ENCODE assay signal across 20 cellular contexts in the genomic region with DNA sequence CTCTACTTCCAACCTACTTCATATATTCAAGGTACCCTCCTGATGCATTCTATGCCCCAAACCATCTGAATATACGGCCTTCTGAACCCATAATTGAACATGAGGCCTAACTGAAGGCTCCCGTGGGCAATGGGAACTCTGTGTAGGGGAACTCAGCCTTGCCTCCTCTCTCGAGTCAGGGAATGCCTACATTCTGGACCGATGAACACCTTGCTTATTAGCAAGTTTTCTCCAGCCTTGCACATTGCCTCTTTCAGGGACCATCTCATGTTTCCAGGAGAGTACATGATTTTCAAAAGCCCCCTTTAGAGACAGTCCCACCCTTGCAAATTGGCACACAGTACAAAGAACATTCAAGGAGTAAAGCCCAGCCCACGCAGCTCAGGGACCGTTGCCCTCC. TPM values are rescaled to one million over a fixed set of nuclear protein-coding genes. Genes with fewer than 3 reads are reported as not detected.
DNase-seq lines count a peak whose midpoint lies in the region; ATAC-seq, FAIRE-seq and TF ChIP-seq lines count a peak whose summit lies in the region.
"Had no signal": no experiment of that assay in that cellular context is flagged by ENCODE, and none has a peak within 500 bp of the region (broad histone marks: within the 10 kb centered on the region; RNA-seq: fewer than 3 reads in every experiment).

No MANE protein-coding gene starts in this region.

- peaks cover 10 to 55% (median 35%) of the 10 kb centered on the region in 5 experiments for H3K9me3 Mint-ChIP-seq in brain
- peaks cover 9% of the 10 kb centered on the region for H3K9me3 Mint-ChIP-seq in activated CD4-positive, alpha-beta memory T cell treated with anti-CD3 and anti-CD28 coated beads, Interleukin-2, amount 10 ng/mL, durations not matched to agents 7 days and 5 days

- TF ChIP-seq EP300 in A549 (IDR thresholded peaks at IDR 0.05) (no peak), stomach (IDR thresholded peaks at IDR 0.05) (no peak)

- FAIRE-seq in A549 (lab: Jason Lieb, UNC), result no peak
- FAIRE-seq: G401.6, GM19239, H1 had no signal

- H3K27ac ChIP-seq in A549, result peak overlapping the region; percentile 14 to 16; a peak in 2 of 6 replicates
- H3K27ac ChIP-seq in layer of hippocampus (ENCODE audit: low read depth, low read length), result peak overlapping the region; percentile 13
- peak overlapping the region in 4 of 5 donors; percentile 15 to 72 (median 63) for H3K27ac ChIP-seq in stomach

- H3K4me3 Mint-ChIP-seq in brain, result no peak overlapping the region
- no peak overlapping the region for H3K4me3 Mint-ChIP-seq in activated CD4-positive, alpha-beta memory T cell treated with anti-CD3 and anti-CD28 coated beads, Interleukin-2, amount 10 ng/mL, durations not matched to agents 7 days and 5 days
- H3K4me3 Mint-ChIP-seq: CD14-positive monocyte, mesothelial cell of epicardium had no signal

- H3K4me1 ChIP-seq in A549 (peaks cover 38% of the 10 kb centered on the region), stomach (peaks cover 0 to 14% (median 5%) of the 10 kb centered on the region in 4 donors)

- peaks cover 30% of the 10 kb centered on the region for H3K4me1 Mint-ChIP-seq in brain
- peaks cover 15% of the 10 kb centered on the region for H3K4me1 Mint-ChIP-seq in activated CD4-positive, alpha-beta memory T cell treated with anti-CD3 and anti-CD28 coated beads, Interleukin-2, amount 10 ng/mL, durations not matched to agents 7 days and 5 days

- WGBS in A549 (ENCODE audit: missing lambda C conversion rate), result 91% methylated on average over 6 of the region's 6 CpGs
- 75 to 89% (median 86%) methylated on average over 6 of the region's 6 CpGs for WGBS in stomach, 5 donors

- peak overlapping the region in 4 of 5 experiments; percentile 51 to 91 (median 75) for H3K27ac Mint-ChIP-seq in brain
- H3K27ac Mint-ChIP-seq in activated CD4-positive, alpha-beta memory T cell treated with anti-CD3 and anti-CD28 coated beads, Interleukin-2, amount 10 ng/mL, durations not matched to agents 7 days and 5 days, result no peak overlapping the region
- H3K27ac Mint-ChIP-seq: CD14-positive monocyte, mesothelial cell of epicardium had no signal

- no peaks in the 10 kb centered on the region for H3K27me3 ChIP-seq in layer of hippocampus (ENCODE audit: control insufficient read depth, insufficient read depth, low read length)
- H3K27me3 ChIP-seq in stomach, result no peaks in the 10 kb centered on the region

- H3K4me3 ChIP-seq in A549, result no peak overlapping the region
- H3K4me3 ChIP-seq in stomach, result no peak overlapping the region

- TF ChIP-seq RAD21 in A549 (conservative IDR thresholded peaks at IDR 0.05 in 1 of 2, IDR thresholded peaks at IDR 0.05 in 1 of 2), result no peak

- TF ChIP-seq POLR2A in A549 (IDR thresholded peaks at IDR 0.05; ENCODE audit: low read length) (no peak), stomach (IDR thresholded peaks at IDR 0.05) (no peak)

- CTCF ChIA-PET in A549 (lab: Yijun Ruan, JAX), result interaction anchor here (0.5 to 2.6 kb wide), 6 partner anchors 9 to 99 kb away, joined by 3 to 11 read pairs (median 4); partner anchors contain the start of gene GALNT15
- CTCF ChIA-PET in activated CD4-positive, alpha-beta memory T cell treated with anti-CD3 and anti-CD28 coated beads, Interleukin-2, amount 10 ng/mL, durations not matched to agents 7 days and 5 days (lab: Charles Lee), result no interaction called here

- POLR2A ChIA-PET in A549 (lab: Yijun Ruan, JAX), result no interaction called here
- POLR2A ChIA-PET in activated CD4-positive, alpha-beta memory T cell treated with anti-CD3 and anti-CD28 coated beads, Interleukin-2, amount 10 ng/mL, durations not matched to agents 7 days and 5 days (lab: Charles Lee), result no interaction called here

- H3K27me3 Mint-ChIP-seq in brain, result peaks cover 14% of the 10 kb centered on the region
- H3K27me3 Mint-ChIP-seq in activated CD4-positive, alpha-beta memory T cell treated with anti-CD3 and anti-CD28 coated beads, Interleukin-2, amount 10 ng/mL, durations not matched to agents 7 days and 5 days, result peaks cover 2% of the 10 kb centered on the region

- H3K36me3 Mint-ChIP-seq in brain, result peaks cover 5% of the 10 kb centered on the region
- no peaks in the 10 kb centered on the region for H3K36me3 Mint-ChIP-seq in activated CD4-positive, alpha-beta memory T cell treated with anti-CD3 and anti-CD28 coated beads, Interleukin-2, amount 10 ng/mL, durations not matched to agents 7 days and 5 days (ENCODE audit: low read depth)
- H3K36me3 Mint-ChIP-seq: CD14-positive monocyte had no signal

- H3K9me3 ChIP-seq in A549 (peaks cover 14% of the 10 kb centered on the region; the same call in 1 of the 3 replicates), stomach (peaks cover 0 to 28% (median 4%) of the 10 kb centered on the region in 4 donors)

- TF ChIP-seq CTCF in A549 (IDR thresholded peaks at IDR 0.05) (no peak), brain (conservative IDR thresholded peaks at IDR 0.05) (no peak), stomach (IDR thresholded peaks at IDR 0.05) (no peak)

- H3K4me2 ChIP-seq in A549, result no peak overlapping the region

- no peak for DNase-seq in A549 (ENCODE audit: low read depth in 1 of 2, low spot score in 1 of 2)
- DNase-seq in stomach, result no peak
- no peak for DNase-seq in HCEC 1CT
- no peak for DNase-seq in activated CD4-positive, alpha-beta memory T cell treated with anti-CD3 and anti-CD28 coated beads, Interleukin-2, amount 10 ng/mL, durations not matched to agents 7 days and 5 days
- DNase-seq in NCI-H446 treated with DMSO at 0.1 percent for 48 hours (lab: John Stamatoyannopoulos, UW), result no peak
- DNase-seq: ACHN; activated CD4-positive, alpha-beta T cell treated with anti-CD3 and anti-CD28 coated beads for 4 hours; activated effector memory CD4-positive, alpha-beta T cell treated with anti-CD3 and anti-CD28 coated beads, Interleukin-2, amount 50 U/mL, for 16 hours; KG1; MV-4-11; NCI-H187 treated with DMSO at 0.1 percent for 48 hours; NCI-H510A treated with DMSO at 0.1 percent for 48 hours had no signal

- no peaks in the 10 kb centered on the region for H3K36me3 ChIP-seq in stomach

- intact Hi-C loops in stomach (cut with DNase I; ENCODE audit: low total_unique reads), result no loop called here

- no peak for ATAC-seq in A549
- ATAC-seq in GM18520 (IDR thresholded peaks at IDR 0.05; ENCODE audit: unreplicated experiment), result no peak

TF ChIP-seq in A549, 52 proteins besides CTCF, POLR2A, EP300 and RAD21:
- TF ChIP-seq KDM5A (IDR thresholded peaks at IDR 0.05) (no peak), EHF (CRISPR knock-in tag; IDR thresholded peaks at IDR 0.05) (no peak), HOXB13 (CRISPR knock-in tag; IDR thresholded peaks at IDR 0.05; ENCODE audit: low read depth) (no peak), RFX5 (IDR thresholded peaks at IDR 0.05) (no peak), FOXS1 (CRISPR knock-in tag; IDR thresholded peaks at IDR 0.05) (no peak), NPAS2 (CRISPR knock-in tag; IDR thresholded peaks at IDR 0.05; ENCODE audit: borderline replicate concordance) (no peak), CBX2 (IDR thresholded peaks at IDR 0.05; ENCODE audit: borderline replicate concordance, low read depth) (no peak), HDAC2 (IDR thresholded peaks at IDR 0.05) (no peak)
- TF ChIP-seq, protein P1, sequence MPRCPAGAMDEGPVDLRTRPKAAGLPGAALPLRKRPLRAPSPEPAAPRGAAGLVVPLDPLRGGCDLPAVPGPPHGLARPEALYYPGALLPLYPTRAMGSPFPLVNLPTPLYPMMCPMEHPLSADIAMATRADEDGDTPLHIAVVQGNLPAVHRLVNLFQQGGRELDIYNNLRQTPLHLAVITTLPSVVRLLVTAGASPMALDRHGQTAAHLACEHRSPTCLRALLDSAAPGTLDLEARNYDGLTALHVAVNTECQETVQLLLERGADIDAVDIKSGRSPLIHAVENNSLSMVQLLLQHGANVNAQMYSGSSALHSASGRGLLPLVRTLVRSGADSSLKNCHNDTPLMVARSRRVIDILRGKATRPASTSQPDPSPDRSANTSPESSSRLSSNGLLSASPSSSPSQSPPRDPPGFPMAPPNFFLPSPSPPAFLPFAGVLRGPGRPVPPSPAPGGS (IDR thresholded peaks at IDR 0.05), result no peak
- TF ChIP-seq, protein P2, sequence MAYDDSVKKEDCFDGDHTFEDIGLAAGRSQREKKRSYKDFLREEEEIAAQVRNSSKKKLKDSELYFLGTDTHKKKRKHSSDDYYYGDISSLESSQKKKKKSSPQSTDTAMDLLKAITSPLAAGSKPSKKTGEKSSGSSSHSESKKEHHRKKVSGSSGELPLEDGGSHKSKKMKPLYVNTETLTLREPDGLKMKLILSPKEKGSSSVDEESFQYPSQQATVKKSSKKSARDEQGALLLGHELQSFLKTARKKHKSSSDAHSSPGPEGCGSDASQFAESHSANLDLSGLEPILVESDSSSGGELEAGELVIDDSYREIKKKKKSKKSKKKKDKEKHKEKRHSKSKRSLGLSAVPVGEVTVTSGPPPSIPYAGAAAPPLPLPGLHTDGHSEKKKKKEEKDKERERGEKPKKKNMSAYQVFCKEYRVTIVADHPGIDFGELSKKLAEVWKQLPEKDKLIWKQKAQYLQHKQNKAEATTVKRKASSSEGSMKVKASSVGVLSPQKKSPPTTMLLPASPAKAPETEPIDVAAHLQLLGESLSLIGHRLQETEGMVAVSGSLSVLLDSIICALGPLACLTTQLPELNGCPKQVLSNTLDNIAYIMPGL (CRISPR knock-in tag; IDR thresholded peaks at IDR 0.05; ENCODE audit: borderline replicate concordance), result no peak

RNA-seq across cellular contexts. Expression of gene GALNT15, which starts 26.3 kb away (rescaled TPM):
- polyA plus RNA-seq in A549 (2011; rRNA removed) (0.04 and 0.08 TPM in 2 replicates), A549 (2017; fragmentation: RNase III; extraction: RNeasy Plus Mini Kit Qiagen cat#74134 plus additional on column Dnase treatment) (not detected in 3 replicates), brain (ENCODE audit: insufficient read depth, low read depth, low replicate concordance) (23.6 TPM), stomach (1 to 10 TPM; 4.2 to 5.7 (median 4.6) TPM)
- 0.01 and 0.04 TPM in 2 replicates for polyA plus RNA-seq in A549 (2012; cell fraction: cytosol; rRNA removed)
- 0.02 TPM in 1 of 2 replicates, not detected in the other for polyA plus RNA-seq in A549 (2012; cell fraction: nucleus; rRNA removed)
- 0.50 and 0.73 TPM in 2 replicates for polyA minus RNA-seq in A549 (2011; rRNA and poly(A)+ RNA removed)
- total RNA-seq in stomach, result 100 to 1,000 TPM in 1 of 5 donors, 10 to 100 TPM in 4; 16.5 to 133 (median 58.3) TPM
- not detected for total RNA-seq in activated CD4-positive, alpha-beta memory T cell treated with anti-CD3 and anti-CD28 coated beads, Interleukin-2, amount 10 ng/mL, durations not matched to agents 7 days and 5 days
- total RNA-seq: H1 had no signal
- polyA plus RNA-seq: CD14-positive monocyte had no signal

Comparison
In these comparisons a context has a peak if more than half of its experiments do, and no peak if none do; other contexts are left out.
1. H3K27ac ChIP-seq: peak in every context shown above with its lines; median percentile 63 in stomach; 15 in A549; 13 in layer of hippocampus.
2. RNA of gene GALNT15, which starts 26.3 kb away (polyA plus RNA-seq): 23.6 TPM in brain (single experiment) and 4.2 to 5.7 TPM in stomach; 0.01 to 0.08 TPM in A549; every median in the first group is over 4 times any median in the second.